ENCODE assay signal across 8 cellular contexts in genomic region chr1:43274125-43274803, GRCh38. TPM values are rescaled to one million over a fixed set of nuclear protein-coding genes. Genes with fewer than 3 reads are reported as not detected.
DNase-seq lines count a peak whose midpoint lies in the region; ATAC-seq and TF ChIP-seq lines count a peak whose summit lies in the region.

No MANE protein-coding gene starts in this region.

- H3K27me3 Mint-ChIP-seq in H9 (ENCODE audit: low read depth) (peaks cover 3% of the 10 kb centered on the region), T-helper 17 cell (peaks cover 41% of the 10 kb centered on the region)

- H3K9me3 ChIP-seq in H9 (ENCODE audit: control insufficient read depth, low read depth, low read length) (no peaks in the 10 kb centered on the region), T-helper 17 cell (ENCODE audit: control insufficient read depth, low read length, poor library complexity, severe bottlenecking) (no peaks in the 10 kb centered on the region)

- no peak overlapping the region for H2BK120ac ChIP-seq in H9 (ENCODE audit: low read depth, low read length, poor library complexity, severe bottlenecking)

- H3K4ac ChIP-seq in H9 (ENCODE audit: low read depth, low read length) = no peak overlapping the region

- no peaks in the 10 kb centered on the region for H3K9me3 Mint-ChIP-seq in H9

- H4K91ac ChIP-seq in H9 (ENCODE audit: insufficient read length, low read depth, low read length) = no peak overlapping the region

- TF ChIP-seq CTCF in H9 (conservative IDR thresholded peaks at IDR 0.05) = no peak
- no peak for TF ChIP-seq CTCF in dorsolateral prefrontal cortex (IDR thresholded peaks at IDR 0.05 in 54 of 56, conservative IDR thresholded peaks at IDR 0.05 in 2 of 56; ENCODE audit: low read depth in 1 of 56, partially characterized antibody in 56 of 56)
- no peak for TF ChIP-seq CTCF in omental fat pad (IDR thresholded peaks at IDR 0.05)

- H2AK5ac ChIP-seq in H9 (ENCODE audit: insufficient read length, low read length) = no peak overlapping the region

- DNase-seq in AG08395 (ENCODE audit: low spot score) (peak; percentile 35), H9 (peak; percentile 57), T-helper 17 cell (no peak), dorsolateral prefrontal cortex (peak in 4 of 10 donors; percentile 18 to 27 (median 23)), omental fat pad (ENCODE audit: low spot score) (no peak), NCI-H1092 treated with DMSO at 0.1 percent for 48 hours (lab: John Stamatoyannopoulos, UW) (no peak)

- no peaks in the 10 kb centered on the region for H3K79me2 ChIP-seq in H9 (ENCODE audit: insufficient read depth, low read length)

- no peak overlapping the region for H3K4me3 ChIP-seq in dorsolateral prefrontal cortex

- H2BK5ac ChIP-seq in H9 (ENCODE audit: insufficient read length, low read length) = no peak overlapping the region

- no peak overlapping the region for H3K4me2 ChIP-seq in H9 (ENCODE audit: insufficient read depth, insufficient read length, low read length)

- peaks cover 21 to 25% of the 10 kb centered on the region in 2 experiments for H3K4me1 Mint-ChIP-seq in H9
- peaks cover 11% of the 10 kb centered on the region for H3K4me1 Mint-ChIP-seq in T-helper 17 cell

- no peak overlapping the region for H3K27ac ChIP-seq in H9 (ENCODE audit: insufficient read length, low read depth, low read length)
- peak overlapping the region in 48 of 59 donors; percentile 4 to 100 (median 82) for H3K27ac ChIP-seq in dorsolateral prefrontal cortex

- H3K4me1 ChIP-seq in H9 (ENCODE audit: insufficient read depth, low read length) = peaks cover 5% of the 10 kb centered on the region; the same call in 1 of the 2 replicates

- H3K23me2 ChIP-seq in H9 (ENCODE audit: insufficient read length, low read depth, low read length, poor library complexity, severe bottlenecking) = peaks cover 6% of the 10 kb centered on the region

- no peak overlapping the region for H3K18ac ChIP-seq in H9 (ENCODE audit: insufficient read length, low read depth, low read length)

- H2BK12ac ChIP-seq in H9 (ENCODE audit: insufficient read length, low read depth, low read length) = no peak overlapping the region

- no peak overlapping the region for H4K8ac ChIP-seq in H9 (replicated peaks; ENCODE audit: insufficient read length, low read depth, low read length)

- H3K27me3 ChIP-seq in H9 (ENCODE audit: insufficient read depth, low read length) = no peaks in the 10 kb centered on the region
- peaks cover 0 to 7% (median 0%) of the 10 kb centered on the region in 45 donors for H3K27me3 ChIP-seq in dorsolateral prefrontal cortex

- H3K4me3 Mint-ChIP-seq in H9 (no peak overlapping the region), T-helper 17 cell (no peak overlapping the region)

- peak overlapping the region; percentile 38 to 73 (median 55); a peak in 5 of 7 replicates for H3K27ac Mint-ChIP-seq in H9
- H3K27ac Mint-ChIP-seq in T-helper 17 cell = peak overlapping the region; percentile 32

- H4K20me1 ChIP-seq in H9 (ENCODE audit: control insufficient read depth, insufficient read depth, insufficient read length) = peaks cover 3% of the 10 kb centered on the region

- H3K9ac ChIP-seq in H9 (ENCODE audit: extremely low read depth, insufficient read length, low read length) = no peak overlapping the region

- H3K79me1 ChIP-seq in H9 (ENCODE audit: insufficient read depth, low read depth, low read length, poor library complexity, severe bottlenecking) = no peaks in the 10 kb centered on the region

- ATAC-seq in T-helper 17 cell (peak; percentile 68), omental fat pad (ENCODE audit: low FRiP score) (peak; percentile 37), HG02870 (IDR thresholded peaks at IDR 0.05; ENCODE audit: unreplicated experiment) (no peak), GM21515 (IDR thresholded peaks at IDR 0.05; ENCODE audit: unreplicated experiment) (no peak)

- H2BK15ac ChIP-seq in H9 (ENCODE audit: low read depth, low read length) = no peak overlapping the region

- no CpG with 5 or more reads among the region's 11 CpGs for WGBS in H9 (ENCODE audit: extremely low coverage, insufficient read length, low lambda C conversion rate)

- no peak overlapping the region for H3K14ac ChIP-seq in H9 (ENCODE audit: insufficient read depth, low read length)

- no peak overlapping the region for H3T11ph ChIP-seq in H9 (ENCODE audit: low read length)

- intact Hi-C loops in dorsolateral prefrontal cortex (cut with DNase I) = no loop called here

- no peak overlapping the region for H2AFZ ChIP-seq in H9 (ENCODE audit: low read length)

- no peak overlapping the region for H4K5ac ChIP-seq in H9 (ENCODE audit: insufficient read length, low read depth, low read length)

- no peak overlapping the region for H3K56ac ChIP-seq in H9 (ENCODE audit: insufficient read length, low read depth, low read length)

- no peak overlapping the region for H3K23ac ChIP-seq in H9 (ENCODE audit: insufficient read length, low read depth, low read length)

- H3K36me3 Mint-ChIP-seq in H9 (ENCODE audit: insufficient read depth in 1 of 3, low read depth in 3 of 3) = peaks cover 4 to 25% (median 14%) of the 10 kb centered on the region in 3 experiments; a peak in 6 of 7 replicates
- peaks cover 2% of the 10 kb centered on the region for H3K36me3 Mint-ChIP-seq in T-helper 17 cell (ENCODE audit: low read depth)

- H2BK20ac ChIP-seq in H9 (ENCODE audit: low read depth, low read length, poor library complexity, severe bottlenecking) = no peak overlapping the region

RNA-seq across cellular contexts. Expression of gene TMEM125, which starts 4.5 kb away (rescaled TPM):
- total RNA-seq in H9 (2021) = 19.1 and 19.6 TPM in 2 replicates
- not detected for total RNA-seq in T-helper 17 cell
- 10 to 100 TPM in 68 of 120 experiments, 1 to 10 TPM in 52; 1.0 to 62.8 (median 11.5) TPM for total RNA-seq in dorsolateral prefrontal cortex
- 1 to 10 TPM in 1 of 4 donors, under 1 TPM in 1, not detected in 2; 0.24 to 1.0 TPM for total RNA-seq in omental fat pad

RNA-seq across cellular contexts. Expression of gene C1orf210, which starts 11.1 kb away (rescaled TPM):
- total RNA-seq in H9 (2021) (5.9 and 6.3 TPM in 2 replicates), T-helper 17 cell (not detected), dorsolateral prefrontal cortex (under 1 TPM in 12 of 120 experiments, not detected in 108; 0.22 to 0.88 (median 0.48) TPM), omental fat pad (not detected)

RNA-seq across cellular contexts. Expression of gene TIE1, which starts 26.5 kb away (rescaled TPM):
- total RNA-seq in H9 (2021) = 0.64 and 1.2 TPM in 2 replicates
- total RNA-seq in T-helper 17 cell = not detected
- total RNA-seq in dorsolateral prefrontal cortex = 10 to 100 TPM in 111 of 120 experiments, 1 to 10 TPM in 9; 7.0 to 50.7 (median 15.4) TPM
- 100 to 1,000 TPM in 1 of 4 donors, 10 to 100 TPM in 3; 15.2 to 156 (median 44.6) TPM for total RNA-seq in omental fat pad

Comparison
In these comparisons a context has a peak if more than half of its experiments do, and no peak if none do; other contexts are left out.
1. DNase-seq: peak in AG08395 (single experiment) and H9 (single experiment); none in T-helper 17 cell (0 of 3), omental fat pad (single experiment) and NCI-H1092 treated with DMSO at 0.1 percent for 48 hours (single experiment).
2. ATAC-seq: peak in T-helper 17 cell (single experiment) and omental fat pad (single experiment); none in HG02870 (single experiment) and GM21515 (single experiment).